In genomic region chr12:33439587-33440011, GRCh38 we compare ENCODE assay signal across 2 cellular contexts.
TF ChIP-seq lines count a peak whose summit lies in the region.

Gene SYT10, minus strand, starts transcription at chr12:33439819. Its CDS starts 297 bp downstream, at chr12:33439522.

TF ChIP-seq in liver, 16 proteins besides CTCF, POLR2A, EP300 and RAD21:
- no peak for TF ChIP-seq ZBTB33 (IDR thresholded peaks at IDR 0.05)
- TF ChIP-seq YY1 (IDR thresholded peaks at IDR 0.05) = no peak
- TF ChIP-seq JUND (IDR thresholded peaks at IDR 0.05) = no peak
- no peak for TF ChIP-seq EGR1 (IDR thresholded peaks at IDR 0.05; ENCODE audit: low read depth in 2 of 2)
- TF ChIP-seq TAF1 (conservative IDR thresholded peaks at IDR 0.05) = no peak
- no peak for TF ChIP-seq SP1 (IDR thresholded peaks at IDR 0.05)
TF ChIP-seq in liver: peak in this region for 0.

TF ChIP-seq in HepG2, 621 proteins besides CTCF, POLR2A, EP300 and RAD21 (continued from another document):
- TF ChIP-seq ZNF512B (CRISPR knock-in tag; IDR thresholded peaks at IDR 0.05; ENCODE audit: borderline replicate concordance) (no peak), ZNF292 (CRISPR knock-in tag; IDR thresholded peaks at IDR 0.05; ENCODE audit: borderline replicate concordance, low read depth) (no peak), DDIT3 (CRISPR knock-in tag; IDR thresholded peaks at IDR 0.05) (no peak), TFAP4 (IDR thresholded peaks at IDR 0.05; ENCODE audit: borderline replicate concordance, low read depth) (no peak), ZNF629 (CRISPR knock-in tag; conservative IDR thresholded peaks at IDR 0.05) (no peak), ZNF207 (IDR thresholded peaks at IDR 0.05; ENCODE audit: borderline replicate concordance) (no peak), ZNF260 (CRISPR knock-in tag; IDR thresholded peaks at IDR 0.05; ENCODE audit: borderline replicate concordance, low read depth) (no peak), TEAD3 (CRISPR knock-in tag; optimal IDR thresholded peaks at IDR 0.05; ENCODE audit: borderline replicate concordance) (no peak), NFAT5 (CRISPR knock-in tag; IDR thresholded peaks at IDR 0.05) (no peak), ZNF121 (CRISPR knock-in tag; IDR thresholded peaks at IDR 0.05) (no peak), ZNF343 (CRISPR knock-in tag; IDR thresholded peaks at IDR 0.05) (no peak), ZNF274 (CRISPR knock-in tag; IDR thresholded peaks at IDR 0.05) (no peak), ZNF3 (CRISPR knock-in tag; IDR thresholded peaks at IDR 0.05) (no peak), MXD1 (CRISPR knock-in tag; IDR thresholded peaks at IDR 0.05) (no peak), GZF1 (CRISPR knock-in tag; IDR thresholded peaks at IDR 0.05) (no peak), ZSCAN22 (CRISPR knock-in tag; IDR thresholded peaks at IDR 0.05) (no peak), TBX3 (IDR thresholded peaks at IDR 0.05; ENCODE audit: borderline replicate concordance) (no peak)
